9 cellular contexts compared by ENCODE assay signal in genomic region chr5:168528521-168529360, GRCh38. TPM values are rescaled to one million over a fixed set of nuclear protein-coding genes. Genes with fewer than 3 reads are reported as not detected.
DNase-seq lines count a peak whose midpoint lies in the region; ATAC-seq and TF ChIP-seq lines count a peak whose summit lies in the region.
"Had no signal": no experiment of that assay in that cellular context is flagged by ENCODE, and none has a peak within 500 bp of the region (broad histone marks: within the 10 kb centered on the region; RNA-seq: fewer than 3 reads in every experiment).

TSS of gene FBLL1 (plus strand) at chr5:168529305. CDS start at chr5:168529505, 200 bp downstream.

- peaks cover 9% of the 10 kb centered on the region for H3K4me1 ChIP-seq in left ventricle myocardium inferior
- H3K4me1 ChIP-seq in sigmoid colon = peaks cover 0 to 12% (median 9%) of the 10 kb centered on the region in 4 donors

- 19 to 23% methylated on average over 36 of the region's 36 CpGs for WGBS in sigmoid colon, 2 donors

- no peaks in the 10 kb centered on the region for H3K9me3 Mint-ChIP-seq in activated naive CD4-positive, alpha-beta T cell treated with anti-CD3 and anti-CD28 coated beads, Interleukin-2, amount 10 ng/mL, durations not matched to agents 7 days and 5 days

- H3K27ac Mint-ChIP-seq in activated naive CD4-positive, alpha-beta T cell treated with anti-CD3 and anti-CD28 coated beads, Interleukin-2, amount 10 ng/mL, durations not matched to agents 7 days and 5 days = peak within 1 kb of the TSS; percentile 42

- H3K4me1 Mint-ChIP-seq in activated naive CD4-positive, alpha-beta T cell treated with anti-CD3 and anti-CD28 coated beads, Interleukin-2, amount 10 ng/mL, durations not matched to agents 7 days and 5 days = peaks cover 12% of the 10 kb centered on the region

- intact Hi-C loops in left ventricle myocardium inferior (cut with micrococcal nuclease) (no loop called here), sigmoid colon (cut with DNase I) (no loop called here)

- H3K4me3 ChIP-seq in left ventricle myocardium inferior (peak within 1 kb of the TSS; percentile 64), sigmoid colon (peak within 1 kb of the TSS in 3 of 4 donors; percentile 32 to 55 (median 52))

- peaks cover 12% of the 10 kb centered on the region for H3K36me3 Mint-ChIP-seq in activated naive CD4-positive, alpha-beta T cell treated with anti-CD3 and anti-CD28 coated beads, Interleukin-2, amount 10 ng/mL, durations not matched to agents 7 days and 5 days

- no peak for TF ChIP-seq POLR2A in sigmoid colon (IDR thresholded peaks at IDR 0.05)

- TF ChIP-seq CTCF in left ventricle myocardium inferior (IDR thresholded peaks at IDR 0.05; ENCODE audit: borderline replicate concordance) = no peak
- no peak for TF ChIP-seq CTCF in sigmoid colon (IDR thresholded peaks at IDR 0.05)

- no peak for TF ChIP-seq EP300 in sigmoid colon (IDR thresholded peaks at IDR 0.05)

- no peaks in the 10 kb centered on the region for H3K36me3 ChIP-seq in left ventricle myocardium inferior
- H3K36me3 ChIP-seq in sigmoid colon = no peaks in the 10 kb centered on the region
- H3K36me3 ChIP-seq: neutrophil had no signal

- DNase-seq in COR-L47 (lab: John Stamatoyannopoulos, UW) (peak; percentile 20), NCI-H1105 treated with DMSO at 0.1 percent for 48 hours (lab: John Stamatoyannopoulos, UW) (peak; percentile 29), left ventricle myocardium inferior (no peak), sigmoid colon (no peak), HT-29 (ENCODE audit: low spot score) (no peak), middle frontal gyrus (ENCODE audit: extremely low spot score, low spot score) (no peak)
- DNase-seq in activated naive CD4-positive, alpha-beta T cell treated with anti-CD3 and anti-CD28 coated beads, Interleukin-2, amount 10 ng/mL, durations not matched to agents 7 days and 5 days = peak; percentile 61

- peaks cover 55% of the 10 kb centered on the region for H3K27me3 Mint-ChIP-seq in activated naive CD4-positive, alpha-beta T cell treated with anti-CD3 and anti-CD28 coated beads, Interleukin-2, amount 10 ng/mL, durations not matched to agents 7 days and 5 days

- H3K27ac ChIP-seq in left ventricle myocardium inferior (replicated peaks) (no peak within 1 kb of the TSS), sigmoid colon (no peak within 1 kb of the TSS)
- H3K27ac ChIP-seq: neutrophil had no signal

- ATAC-seq in HG03097 (IDR thresholded peaks at IDR 0.05; ENCODE audit: low FRiP score, unreplicated experiment) = no peak

- H3K4me3 Mint-ChIP-seq in activated naive CD4-positive, alpha-beta T cell treated with anti-CD3 and anti-CD28 coated beads, Interleukin-2, amount 10 ng/mL, durations not matched to agents 7 days and 5 days = peak within 1 kb of the TSS; percentile 63

- H3K27me3 ChIP-seq in left ventricle myocardium inferior (ENCODE audit: low read depth) (peaks cover 51% of the 10 kb centered on the region), sigmoid colon (peaks cover 18 to 46% (median 28%) of the 10 kb centered on the region in 3 donors)

- CTCF ChIA-PET in activated naive CD4-positive, alpha-beta T cell treated with anti-CD3 and anti-CD28 coated beads, Interleukin-2, amount 10 ng/mL, durations not matched to agents 7 days and 5 days (lab: Charles Lee) = no interaction called here

- H3K9me3 ChIP-seq in left ventricle myocardium inferior (replicated peaks) = no peaks in the 10 kb centered on the region
- H3K9me3 ChIP-seq in sigmoid colon = no peaks in the 10 kb centered on the region
- H3K9me3 ChIP-seq: neutrophil had no signal

RNA-seq across cellular contexts. Expression of gene FBLL1, which starts in this region (rescaled TPM):
- not detected for total RNA-seq in left ventricle myocardium inferior
- total RNA-seq in sigmoid colon = 1 to 10 TPM in 1 of 4 donors, under 1 TPM in 2, not detected in 1; 0.41 to 2.1 (median 0.83) TPM
- polyA plus RNA-seq in sigmoid colon = under 1 TPM in 2 of 3 donors, not detected in 1; 0.57 to 0.60 TPM
- not detected in 2 replicates for total RNA-seq in HT-29 (2014; rRNA removed; shearing (Covaris generic))

Comparison
In these comparisons a context has a peak if more than half of its experiments do, and no peak if none do; other contexts are left out.
1. DNase-seq: peak in COR-L47 (single experiment), NCI-H1105 treated with DMSO at 0.1 percent for 48 hours (single experiment) and activated naive CD4-positive, alpha-beta T cell treated with anti-CD3 and anti-CD28 coated beads, Interleukin-2, amount 10 ng/mL, durations not matched to agents 7 days and 5 days (single experiment); none in left ventricle myocardium inferior (single experiment), sigmoid colon (single experiment), HT-29 (single experiment) and middle frontal gyrus (single experiment).